Comparison of ENCODE assay signal across 25 cellular contexts in the genomic region with DNA sequence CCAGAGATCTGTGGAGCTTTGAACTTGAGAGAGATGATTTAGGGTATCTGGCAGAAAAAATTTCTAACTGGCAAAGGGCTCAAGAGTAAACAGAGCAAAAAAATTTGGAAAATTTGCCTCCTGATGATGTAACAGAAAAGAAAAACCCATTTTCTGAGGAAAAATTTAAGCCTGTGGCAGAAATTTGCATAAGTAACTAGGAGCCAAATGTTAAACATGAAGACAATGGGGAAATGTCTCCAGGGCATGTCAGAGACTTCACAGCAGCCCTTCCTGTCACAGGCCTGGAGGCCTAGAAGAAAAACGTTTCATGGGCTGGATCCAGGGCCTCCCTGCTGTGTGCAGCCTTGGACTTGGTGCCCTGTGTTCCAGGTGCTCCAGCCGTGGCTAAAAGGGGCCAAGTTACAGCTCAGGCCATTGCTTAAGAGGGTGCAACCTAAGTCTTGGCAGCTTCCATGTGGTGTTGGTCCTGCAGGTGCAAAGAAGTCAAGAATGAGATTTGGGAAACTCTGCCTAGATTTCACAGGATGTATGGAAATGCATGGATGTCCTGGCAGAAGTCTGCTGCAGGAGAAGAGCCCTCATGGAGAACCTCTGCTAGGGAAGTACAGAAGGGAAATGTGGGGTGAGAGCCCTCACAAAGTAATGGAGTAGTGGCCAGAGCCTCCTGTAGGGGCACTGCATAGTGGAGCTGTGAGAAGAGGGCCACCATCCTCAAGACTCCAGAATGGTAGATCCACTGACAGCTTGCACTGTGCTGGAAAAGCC. TPM values are rescaled to one million over a fixed set of nuclear protein-coding genes. Genes with fewer than 3 reads are reported as not detected.
DNase-seq lines count a peak whose midpoint lies in the region; TF ChIP-seq lines count a peak whose summit lies in the region.
"Had no signal": no experiment of that assay in that cellular context is flagged by ENCODE, and none has a peak within 500 bp of the region (broad histone marks: within the 10 kb centered on the region; RNA-seq: fewer than 3 reads in every experiment).

No MANE protein-coding gene starts in this region.

- no peak overlapping the region for H3K4me2 ChIP-seq in neuronal stem cell (ENCODE audit: insufficient read depth, low read length, poor library complexity, severe bottlenecking)
- H3K4me2 ChIP-seq: KMS-11 had no signal

- no peak overlapping the region for H2AK5ac ChIP-seq in neuronal stem cell (ENCODE audit: low read depth, low read length)

- H2BK12ac ChIP-seq in neuronal stem cell (ENCODE audit: low read length), result no peak overlapping the region

- H2BK5ac ChIP-seq in neuronal stem cell (ENCODE audit: low read length), result no peak overlapping the region

- H3K27me3 Mint-ChIP-seq in endodermal cell (ENCODE audit: insufficient read depth) (peaks cover 10% of the 10 kb centered on the region), CD14-positive monocyte (ENCODE audit: low read depth in 3 of 3) (peaks cover 1 to 4% (median 2%) of the 10 kb centered on the region in 3 donors)
- H3K27me3 Mint-ChIP-seq: CD4-positive, CD25-positive, alpha-beta regulatory T cell; IgD-negative memory B cell had no signal

- H3K36me3 Mint-ChIP-seq in endodermal cell (ENCODE audit: low read depth) (peaks cover 19% of the 10 kb centered on the region), CD14-positive monocyte (no peaks in the 10 kb centered on the region)
- H3K36me3 Mint-ChIP-seq: CD4-positive, CD25-positive, alpha-beta regulatory T cell; IgD-negative memory B cell had no signal

- H3K4me3 ChIP-seq in HEK293 (ENCODE audit: low read depth, low read length) (no peak overlapping the region), endodermal cell (ENCODE audit: low read length) (peak overlapping the region; percentile 36), neuronal stem cell (ENCODE audit: low read length in 2 of 2) (no peak overlapping the region)
- H3K4me3 ChIP-seq: GM23248, SK-N-MC had no signal

- 75 to 78% methylated on average over 1 to 2 of the region's 2 CpGs for WGBS in endodermal cell (ENCODE audit: insufficient coverage in 1 of 2, insufficient read length in 1 of 2), 2 experiments
- WGBS in neuronal stem cell (ENCODE audit: extremely low coverage in 2 of 2, insufficient read length in 2 of 2, insufficient replicate concordance in 1 of 2), 2 donors, result no CpG with 5 or more reads among the region's 2 CpGs

- TF ChIP-seq CTCF in HEK293 (tag by site-specific recombination; IDR thresholded peaks at IDR 0.05), result no peak
- TF ChIP-seq CTCF in endodermal cell (conservative IDR thresholded peaks at IDR 0.05), result no peak
- no peak for TF ChIP-seq CTCF in CD14-positive monocyte (IDR thresholded peaks at IDR 0.05)

- H3K27ac ChIP-seq in HEK293 (ENCODE audit: extremely low read depth, low read depth, low read length) (no peak overlapping the region), endodermal cell (ENCODE audit: low read depth, low read length) (no peak overlapping the region), neuronal stem cell (replicated peaks; ENCODE audit: low read length) (no peak overlapping the region)
- H3K27ac ChIP-seq: 22Rv1, GM23248, KMS-11, SK-N-MC had no signal

- H3K14ac ChIP-seq in neuronal stem cell (ENCODE audit: low read length), result peak overlapping the region; percentile 21

- no peaks in the 10 kb centered on the region for H3K4me1 ChIP-seq in HEK293 (ENCODE audit: control insufficient read depth, insufficient read depth, low read length)
- no peaks in the 10 kb centered on the region for H3K4me1 ChIP-seq in endodermal cell (ENCODE audit: control insufficient read depth, insufficient read depth, low read length)
- no peaks in the 10 kb centered on the region for H3K4me1 ChIP-seq in neuronal stem cell (ENCODE audit: control insufficient read depth in 2 of 2, insufficient read depth in 1 of 2, low read depth in 1 of 2, low read length in 2 of 2)

- POLR2A ChIA-PET in HEK293 (lab: Yijun Ruan, JAX), result no interaction called here

- H3K23ac ChIP-seq in neuronal stem cell (ENCODE audit: low read depth, low read length, poor library complexity), result no peak overlapping the region

- H4K8ac ChIP-seq in neuronal stem cell (ENCODE audit: low read depth, low read length), result no peak overlapping the region

- H3K9ac ChIP-seq in endodermal cell (ENCODE audit: extremely low read depth, low read length, poor library complexity, severe bottlenecking) (no peak overlapping the region), neuronal stem cell (ENCODE audit: low read depth, low read length, poor library complexity) (no peak overlapping the region)
- H3K9ac ChIP-seq: GM23248, KMS-11 had no signal

- H3K27me3 ChIP-seq in endodermal cell (ENCODE audit: control insufficient read depth, insufficient read depth, low read length, poor library complexity, severe bottlenecking), result peaks cover 6% of the 10 kb centered on the region
- no peaks in the 10 kb centered on the region for H3K27me3 ChIP-seq in neuronal stem cell (ENCODE audit: control insufficient read depth in 3 of 3, insufficient read depth in 3 of 3, low read depth in 1 of 3, low read length in 3 of 3)

- H3K79me1 ChIP-seq in neuronal stem cell (ENCODE audit: low read depth, low read length), result no peaks in the 10 kb centered on the region

- H3K9me3 Mint-ChIP-seq in endodermal cell, result peaks cover 24% of the 10 kb centered on the region
- peaks cover 14 to 27% (median 22%) of the 10 kb centered on the region in 7 donors for H3K9me3 Mint-ChIP-seq in CD14-positive monocyte

- CTCF ChIA-PET in HEK293 (lab: Yijun Ruan, JAX), result interaction anchor here (0.6 to 0.7 kb wide), 2 partner anchors 62 to 148 kb away, joined by 3 read pairs; no protein-coding TSS in a partner anchor

- H4K91ac ChIP-seq in neuronal stem cell (ENCODE audit: low read depth, low read length, poor library complexity), result no peak overlapping the region

- H2BK120ac ChIP-seq in neuronal stem cell (ENCODE audit: low read depth, low read length), result no peak overlapping the region

- H3K36me3 ChIP-seq in HEK293 (ENCODE audit: control insufficient read depth in 2 of 2, insufficient read depth in 1 of 2, low read length in 2 of 2) (no peaks in the 10 kb centered on the region), endodermal cell (ENCODE audit: control insufficient read depth, insufficient read depth, low read length) (peaks cover 12% of the 10 kb centered on the region), neuronal stem cell (replicated peaks in 1 of 2; ENCODE audit: control insufficient read depth in 2 of 2, insufficient read depth in 2 of 2, low read length in 2 of 2) (no peaks in the 10 kb centered on the region)

- H3K18ac ChIP-seq in neuronal stem cell (ENCODE audit: low read length), result no peak overlapping the region

- H2AFZ ChIP-seq in neuronal stem cell (ENCODE audit: low read length), result no peak overlapping the region
- H2AFZ ChIP-seq: GM23248 had no signal

- H3K4me1 Mint-ChIP-seq in endodermal cell, result no peaks in the 10 kb centered on the region
- no peaks in the 10 kb centered on the region for H3K4me1 Mint-ChIP-seq in CD14-positive monocyte
- H3K4me1 Mint-ChIP-seq: CD4-positive, CD25-positive, alpha-beta regulatory T cell; H9; IgD-negative memory B cell had no signal

- H3K9me3 ChIP-seq in HEK293 (ENCODE audit: control insufficient read depth, insufficient read depth, low read depth, low read length) (no peaks in the 10 kb centered on the region), endodermal cell (ENCODE audit: control insufficient read depth, low read length) (peaks cover 33% of the 10 kb centered on the region), neuronal stem cell (replicated peaks in 1 of 2; ENCODE audit: control insufficient read depth in 2 of 2, insufficient read depth in 1 of 2, low read depth in 1 of 2, low read length in 2 of 2) (peaks cover 4 to 14% of the 10 kb centered on the region in 2 donors)

- H3K27ac Mint-ChIP-seq in endodermal cell, result no peak overlapping the region
- H3K27ac Mint-ChIP-seq in CD14-positive monocyte, result no peak overlapping the region
- H3K27ac Mint-ChIP-seq: CD4-positive, CD25-positive, alpha-beta regulatory T cell; H9; IgD-negative memory B cell had no signal

- H3K4me3 Mint-ChIP-seq in endodermal cell (no peak overlapping the region), CD14-positive monocyte (no peak overlapping the region)
- H3K4me3 Mint-ChIP-seq: CD4-positive, CD25-positive, alpha-beta regulatory T cell; H9; IgD-negative memory B cell had no signal

- intact Hi-C loops in CD14-positive monocyte (cut with micrococcal nuclease), result no loop called here

- no peak overlapping the region for H3K4ac ChIP-seq in neuronal stem cell (ENCODE audit: low read length)

- no peak overlapping the region for H2BK15ac ChIP-seq in neuronal stem cell (ENCODE audit: low read length)

- DNase-seq in DMS 273 (lab: John Stamatoyannopoulos, UW; ENCODE audit: unreplicated experiment) (peak; percentile 4), DMS 273 treated with DMSO at 0.1 percent for 48 hours (lab: John Stamatoyannopoulos, UW) (no peak), endodermal cell (no peak), neuronal stem cell (ENCODE audit: low spot score) (no peak), NCI-H526 (lab: John Stamatoyannopoulos, UW) (no peak), NCI-H2227 (lab: John Stamatoyannopoulos, UW; ENCODE audit: unreplicated experiment) (no peak), CD14-positive monocyte (ENCODE audit: low spot score) (no peak)
- DNase-seq: ACHN; CD4-positive, CD25-positive, alpha-beta regulatory T cell; DMS79 treated with DMSO at 0.1 percent for 48 hours; GM23248; H9; NCI-H1048; NCI-H1436; NCI-H187; NCI-H2081 treated with DMSO at 0.1 percent for 48 hours; NCI-H2171 treated with DMSO at 0.1 percent for 48 hours; NCI-H524; NCI-H774; SIG-M5 had no signal

TF ChIP-seq in HEK293, 187 proteins besides CTCF, POLR2A, EP300 and RAD21:
- TF ChIP-seq ZNF701 (tag by site-specific recombination; IDR thresholded peaks at IDR 0.05) (no peak), SETDB1 (IDR thresholded peaks at IDR 0.05; ENCODE audit: insufficient read length, low read length) (peak; percentile 59), TRIM28 (IDR thresholded peaks at IDR 0.05; ENCODE audit: borderline replicate concordance, low read length) (peak; percentile 74; the same call in 1 of the 2 replicates)

RNA-seq across cellular contexts. Expression of gene SEMA3D, which starts 8.1 kb away (rescaled TPM):
- total RNA-seq in endodermal cell, result 10 to 100 TPM in 1 of 2 donors, 1 to 10 TPM in 1; 6.5 to 13.9 TPM
- 6.7 TPM for polyA plus RNA-seq in endodermal cell (2013, experiment 1 of 2)
- 7.4 TPM for polyA plus RNA-seq in endodermal cell (2013, experiment 2 of 2)
- 1.0 TPM for polyA plus RNA-seq in neuronal stem cell (2013, experiment 1 of 2)
- polyA plus RNA-seq in neuronal stem cell (2013, experiment 2 of 2), result 1.0 TPM
- polyA plus RNA-seq in CD14-positive monocyte, result not detected
- total RNA-seq: CD4-positive, CD25-positive, alpha-beta regulatory T cell had no signal
- polyA plus RNA-seq: CD4-positive, CD25-positive, alpha-beta regulatory T cell; IgD-negative memory B cell had no signal
